ENCODE assay signal across 1 cellular context in the genomic region with DNA sequence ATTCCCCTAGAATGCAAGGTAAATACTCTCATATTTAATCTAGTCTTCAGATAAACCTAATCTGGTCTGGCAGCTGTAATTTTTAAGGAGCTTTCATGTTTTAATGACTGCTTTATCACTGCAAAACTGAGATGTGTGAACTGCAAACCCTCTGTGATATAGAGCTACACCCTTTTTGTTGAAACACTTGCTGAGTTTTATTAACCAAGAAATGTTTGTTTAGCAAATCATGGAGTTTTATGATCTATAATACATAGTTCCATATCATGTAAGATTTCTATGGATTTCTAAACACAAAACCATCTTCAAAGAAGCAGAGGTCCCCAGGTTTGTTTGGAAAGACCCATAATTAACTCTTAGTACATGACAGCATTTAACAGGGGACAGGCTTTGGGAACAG.
TF ChIP-seq lines count a peak whose summit lies in the region.

No MANE protein-coding gene starts in this region.

TF ChIP-seq in A549, 52 proteins besides CTCF, POLR2A, EP300 and RAD21 (continued from another document):
- TF ChIP-seq, protein P1, sequence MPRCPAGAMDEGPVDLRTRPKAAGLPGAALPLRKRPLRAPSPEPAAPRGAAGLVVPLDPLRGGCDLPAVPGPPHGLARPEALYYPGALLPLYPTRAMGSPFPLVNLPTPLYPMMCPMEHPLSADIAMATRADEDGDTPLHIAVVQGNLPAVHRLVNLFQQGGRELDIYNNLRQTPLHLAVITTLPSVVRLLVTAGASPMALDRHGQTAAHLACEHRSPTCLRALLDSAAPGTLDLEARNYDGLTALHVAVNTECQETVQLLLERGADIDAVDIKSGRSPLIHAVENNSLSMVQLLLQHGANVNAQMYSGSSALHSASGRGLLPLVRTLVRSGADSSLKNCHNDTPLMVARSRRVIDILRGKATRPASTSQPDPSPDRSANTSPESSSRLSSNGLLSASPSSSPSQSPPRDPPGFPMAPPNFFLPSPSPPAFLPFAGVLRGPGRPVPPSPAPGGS (IDR thresholded peaks at IDR 0.05) = no peak
- TF ChIP-seq SMC3 (IDR thresholded peaks at IDR 0.05) = no peak
- no peak for TF ChIP-seq CHD2 (IDR thresholded peaks at IDR 0.05; ENCODE audit: low read length, partially characterized antibody)
- TF ChIP-seq FOSB (CRISPR knock-in tag; IDR thresholded peaks at IDR 0.05) = no peak
- no peak for TF ChIP-seq PHF8 (IDR thresholded peaks at IDR 0.05; ENCODE audit: borderline replicate concordance, low read depth)
- TF ChIP-seq MAZ (IDR thresholded peaks at IDR 0.05; ENCODE audit: borderline replicate concordance, low read depth, low read length) = no peak
- TF ChIP-seq REST (IDR thresholded peaks at IDR 0.05) = no peak
- TF ChIP-seq MAFK (IDR thresholded peaks at IDR 0.05; ENCODE audit: partially characterized antibody) = no peak
- no peak for TF ChIP-seq HOXA7 (CRISPR knock-in tag; IDR thresholded peaks at IDR 0.05)
- no peak for TF ChIP-seq JUNB (IDR thresholded peaks at IDR 0.05)
- no peak for TF ChIP-seq NFE2L2 (conservative IDR thresholded peaks at IDR 0.05; ENCODE audit: low read length)
- TF ChIP-seq BHLHE40 (IDR thresholded peaks at IDR 0.05; ENCODE audit: low read depth, low read length) = no peak
- TF ChIP-seq TP53 (CRISPR knock-in tag; IDR thresholded peaks at IDR 0.05) = no peak
